ENCODE assay signal across 27 cellular contexts in genomic region chr11:5666396-5666780, GRCh38. TPM values are rescaled to one million over a fixed set of nuclear protein-coding genes. Genes with fewer than 3 reads are reported as not detected.
A peak's percentile ranks its signal among the peaks of the same experiment; 100 is the strongest.
DNase-seq lines count a peak whose midpoint lies in the region; ATAC-seq and TF ChIP-seq lines count a peak whose summit lies in the region.
"Had no signal": no experiment of that assay in that cellular context is flagged by ENCODE, and none has a peak within 500 bp of the region (broad histone marks: within the 10 kb centered on the region; RNA-seq: fewer than 3 reads in every experiment).

No MANE protein-coding gene starts in this region.

- H3K27me3 ChIP-seq in lower lobe of right lung (ENCODE audit: low read depth) (no peaks in the 10 kb centered on the region), upper lobe of right lung (no peaks in the 10 kb centered on the region)
- H3K27me3 ChIP-seq: colonic mucosa, stomach, thyroid gland had no signal

- H3K9me3 ChIP-seq in lower lobe of right lung (no peaks in the 10 kb centered on the region), upper lobe of right lung (no peaks in the 10 kb centered on the region)
- H3K9me3 ChIP-seq: colonic mucosa, stomach, thyroid gland had no signal

- intact Hi-C loops in lower lobe of right lung (cut with DNase I) = no loop called here
- intact Hi-C loops in upper lobe of right lung (cut with DNase I) = no loop called here

- H3K27me3 Mint-ChIP-seq in activated naive CD8-positive, alpha-beta T cell = no peaks in the 10 kb centered on the region
- H3K27me3 Mint-ChIP-seq in activated naive CD8-positive, alpha-beta T cell treated with anti-CD3 and anti-CD28 coated beads, Interleukin-2, amount 50 U/mL, for 24 hours = no peaks in the 10 kb centered on the region
- H3K27me3 Mint-ChIP-seq: activated CD4-positive, alpha-beta memory T cell treated with anti-CD3 and anti-CD28 coated beads, Interleukin-2, amount 10 ng/mL, durations not matched to agents 7 days and 5 days; activated naive CD8-positive, alpha-beta T cell treated with anti-CD3 and anti-CD28 coated beads for 36 hours; IgD-negative memory B cell; naive B cell had no signal

- no peaks in the 10 kb centered on the region for H3K4me1 Mint-ChIP-seq in activated naive CD8-positive, alpha-beta T cell (ENCODE audit: low read depth)
- H3K4me1 Mint-ChIP-seq in activated naive CD8-positive, alpha-beta T cell treated with anti-CD3 and anti-CD28 coated beads, Interleukin-2, amount 50 U/mL, for 24 hours = no peaks in the 10 kb centered on the region
- H3K4me1 Mint-ChIP-seq: activated CD4-positive, alpha-beta memory T cell treated with anti-CD3 and anti-CD28 coated beads, Interleukin-2, amount 10 ng/mL, durations not matched to agents 7 days and 5 days; activated naive CD8-positive, alpha-beta T cell treated with anti-CD3 and anti-CD28 coated beads for 36 hours; IgD-negative memory B cell; naive B cell had no signal

- H3K4me1 ChIP-seq in lower lobe of right lung = peaks cover 5% of the 10 kb centered on the region
- no peaks in the 10 kb centered on the region for H3K4me1 ChIP-seq in upper lobe of right lung
- H3K4me1 ChIP-seq: colonic mucosa, stomach, thyroid gland had no signal

- ATAC-seq in activated naive CD8-positive, alpha-beta T cell treated with anti-CD3 and anti-CD28 coated beads, Interleukin-2, amount 50 U/mL, for 24 hours = no peak
- ATAC-seq in lower lobe of right lung = peak; percentile 61 to 75
- peak; percentile 71 for ATAC-seq in upper lobe of right lung
- ATAC-seq: activated CD4-positive, CD25-positive, alpha-beta regulatory T cell treated with anti-CD3 and anti-CD28 coated beads, Interleukin-2, amount 50 U/mL, for 24 hours; left cardiac atrium had no signal

- H3K9me3 Mint-ChIP-seq in activated naive CD8-positive, alpha-beta T cell (ENCODE audit: low read depth) = no peaks in the 10 kb centered on the region
- no peaks in the 10 kb centered on the region for H3K9me3 Mint-ChIP-seq in activated naive CD8-positive, alpha-beta T cell treated with anti-CD3 and anti-CD28 coated beads, Interleukin-2, amount 50 U/mL, for 24 hours
- H3K9me3 Mint-ChIP-seq: activated CD4-positive, alpha-beta memory T cell treated with anti-CD3 and anti-CD28 coated beads, Interleukin-2, amount 10 ng/mL, durations not matched to agents 7 days and 5 days; activated naive CD8-positive, alpha-beta T cell treated with anti-CD3 and anti-CD28 coated beads for 36 hours; IgD-negative memory B cell; naive B cell; T-helper 1 cell treated with Interleukin-12 subunit alpha and Interleukin-12 subunit beta and Interleukin-4 antibody, amounts not matched to agents 30 μg/mL and 1 μg/mL, for 36 hours had no signal

- no peak overlapping the region for H3K27ac ChIP-seq in lower lobe of right lung
- H3K27ac ChIP-seq in upper lobe of right lung = no peak overlapping the region
- H3K27ac ChIP-seq: colonic mucosa, SK-N-MC, stomach, thyroid gland had no signal

- H3K36me3 Mint-ChIP-seq in activated naive CD8-positive, alpha-beta T cell = peaks cover 7% of the 10 kb centered on the region
- peaks cover 25% of the 10 kb centered on the region for H3K36me3 Mint-ChIP-seq in activated naive CD8-positive, alpha-beta T cell treated with anti-CD3 and anti-CD28 coated beads, Interleukin-2, amount 50 U/mL, for 24 hours (ENCODE audit: low read depth)

- H3K4me3 Mint-ChIP-seq in activated naive CD8-positive, alpha-beta T cell = no peak overlapping the region
- H3K4me3 Mint-ChIP-seq in activated naive CD8-positive, alpha-beta T cell treated with anti-CD3 and anti-CD28 coated beads, Interleukin-2, amount 50 U/mL, for 24 hours = no peak overlapping the region
- H3K4me3 Mint-ChIP-seq: activated CD4-positive, alpha-beta memory T cell treated with anti-CD3 and anti-CD28 coated beads, Interleukin-2, amount 10 ng/mL, durations not matched to agents 7 days and 5 days; activated naive CD8-positive, alpha-beta T cell treated with anti-CD3 and anti-CD28 coated beads for 36 hours; IgD-negative memory B cell; naive B cell; T-helper 1 cell treated with Interleukin-12 subunit alpha and Interleukin-12 subunit beta and Interleukin-4 antibody, amounts not matched to agents 30 μg/mL and 1 μg/mL, for 36 hours had no signal

- TF ChIP-seq CTCF in astrocyte of the spinal cord (IDR thresholded peaks at IDR 0.05; ENCODE audit: low read depth, low read length) (no peak), lower lobe of right lung (IDR thresholded peaks at IDR 0.05) (no peak), upper lobe of right lung (IDR thresholded peaks at IDR 0.05) (no peak)

- no peak for DNase-seq in activated naive CD8-positive, alpha-beta T cell treated with anti-CD3 and anti-CD28 coated beads, Interleukin-2, amount 50 U/mL, for 24 hours
- DNase-seq in astrocyte of the spinal cord (ENCODE audit: low read depth, low spot score) (peak; percentile 36), lower lobe of right lung (no peak), upper lobe of right lung (no peak), DMS53 treated with DMSO at 0.1 percent for 48 hours (lab: John Stamatoyannopoulos, UW; ENCODE audit: unreplicated experiment) (no peak), DMS79 (lab: John Stamatoyannopoulos, UW) (no peak)
- no peak for DNase-seq in activated CD4-positive, CD25-positive, alpha-beta regulatory T cell (lab: John Stamatoyannopoulos, UW)
- DNase-seq: activated CD4-positive, alpha-beta memory T cell treated with anti-CD3 and anti-CD28 coated beads, Interleukin-2, amount 10 ng/mL, durations not matched to agents 7 days and 5 days; activated naive CD8-positive, alpha-beta T cell treated with anti-CD3 and anti-CD28 coated beads for 36 hours; colonic mucosa; DMS53; effector CD8-positive, alpha-beta T cell; erythroblast; GF-D8; left cardiac atrium; naive B cell; NCI-H1092; NCI-H187; NCI-H69; stomach; thyroid gland had no signal

- H3K27ac Mint-ChIP-seq in activated naive CD8-positive, alpha-beta T cell = peak overlapping the region; percentile 54
- no peak overlapping the region for H3K27ac Mint-ChIP-seq in activated naive CD8-positive, alpha-beta T cell treated with anti-CD3 and anti-CD28 coated beads, Interleukin-2, amount 50 U/mL, for 24 hours
- H3K27ac Mint-ChIP-seq: activated CD4-positive, alpha-beta memory T cell treated with anti-CD3 and anti-CD28 coated beads, Interleukin-2, amount 10 ng/mL, durations not matched to agents 7 days and 5 days; activated naive CD8-positive, alpha-beta T cell treated with anti-CD3 and anti-CD28 coated beads for 36 hours; IgD-negative memory B cell; T-helper 1 cell treated with Interleukin-12 subunit alpha and Interleukin-12 subunit beta and Interleukin-4 antibody, amounts not matched to agents 30 μg/mL and 1 μg/mL, for 36 hours had no signal

- in situ Hi-C loops in astrocyte of the spinal cord (cut with HindIII; ENCODE audit: low sequenced_read_pairs) = no loop called here

- H3K36me3 ChIP-seq in lower lobe of right lung = peaks cover 70% of the 10 kb centered on the region
- peaks cover 60% of the 10 kb centered on the region for H3K36me3 ChIP-seq in upper lobe of right lung
- H3K36me3 ChIP-seq: colonic mucosa had no signal

- H3K4me3 ChIP-seq in astrocyte of the spinal cord (ENCODE audit: low read depth, low read length) (no peak overlapping the region), lower lobe of right lung (no peak overlapping the region), upper lobe of right lung (no peak overlapping the region)
- H3K4me3 ChIP-seq: colonic mucosa, SK-N-MC, stomach, thyroid gland had no signal

RNA-seq across cellular contexts. Expression of gene TRIM5, which starts 18.5 kb away (rescaled TPM):
- total RNA-seq in lower lobe of right lung (37.1 TPM), upper lobe of right lung (44.4 TPM)

RNA-seq across cellular contexts. Expression of gene TRIM22, which starts 23.2 kb away (rescaled TPM):
- total RNA-seq in lower lobe of right lung (224 TPM), upper lobe of right lung (203 TPM)
- total RNA-seq: A673 had no signal

RNA-seq across cellular contexts. Expression of gene TRIM34, which starts 41.6 kb away (rescaled TPM):
- 13.7 TPM for total RNA-seq in lower lobe of right lung
- total RNA-seq in upper lobe of right lung = 10.4 TPM
